ENCODE assay signal across 12 cellular contexts in genomic region chr17:34252890-34253525, GRCh38. TPM values are rescaled to one million over a fixed set of nuclear protein-coding genes. Genes with fewer than 3 reads are reported as not detected.
DNase-seq lines count a peak whose midpoint lies in the region; ATAC-seq and TF ChIP-seq lines count a peak whose summit lies in the region.
"Had no signal": no experiment of that assay in that cellular context is flagged by ENCODE, and none has a peak within 500 bp of the region (broad histone marks: within the 10 kb centered on the region; RNA-seq: fewer than 3 reads in every experiment).

No MANE protein-coding gene starts in this region.

- H3K4me1 Mint-ChIP-seq in MCF 10A (ENCODE audit: insufficient read depth, unreplicated experiment) (peaks cover 34% of the 10 kb centered on the region), nephron (peaks cover 69% of the 10 kb centered on the region), type B pancreatic cell (ENCODE audit: unreplicated experiment) (peaks cover 30% of the 10 kb centered on the region)

- H3K4me2 ChIP-seq in mammary epithelial cell (ENCODE audit: insufficient read depth, low read depth, low read length), result no peak overlapping the region

- H3K27ac ChIP-seq in mammary epithelial cell (ENCODE audit: insufficient read depth, low read depth, low read length) (no peak overlapping the region), duodenal mucosa (ENCODE audit: low read depth, low read length) (peak overlapping the region; percentile 53)

- intact Hi-C loops in MCF 10A (cut with micrococcal nuclease) (no loop called here), mammary epithelial cell (cut with micrococcal nuclease) (no loop called here)

- H3K4me1 ChIP-seq in mammary epithelial cell (ENCODE audit: insufficient read depth, low read length), result no peaks in the 10 kb centered on the region
- peaks cover 45 to 61% of the 10 kb centered on the region in 2 donors for H3K4me1 ChIP-seq in duodenal mucosa (ENCODE audit: control insufficient read depth in 1 of 2, insufficient read depth in 2 of 2, low read length in 2 of 2)

- dilution Hi-C loops in mammary epithelial cell (cut with HindIII; ENCODE audit: low sequenced_read_pairs), result no loop called here

- H3K4me3 ChIP-seq in mammary epithelial cell (replicated peaks in 1 of 3; ENCODE audit: insufficient read depth in 1 of 3, low read depth in 2 of 3, low read length in 3 of 3) (no peak overlapping the region), duodenal mucosa (ENCODE audit: low read depth in 1 of 2, low read length in 2 of 2) (no peak overlapping the region)

- H4K20me1 ChIP-seq in mammary epithelial cell (ENCODE audit: insufficient read depth, low read length), result no peaks in the 10 kb centered on the region

- TF ChIP-seq CTCF in MCF 10A (IDR thresholded peaks at IDR 0.05; ENCODE audit: unreplicated experiment), result no peak
- no peak for TF ChIP-seq CTCF in mammary epithelial cell (conservative IDR thresholded peaks at IDR 0.05 in 1 of 2, IDR thresholded peaks at IDR 0.05 in 1 of 2; ENCODE audit: extremely low read depth in 1 of 2, insufficient read depth in 1 of 2, low read depth in 1 of 2, low read length in 2 of 2)
- TF ChIP-seq CTCF in nephron (IDR thresholded peaks at IDR 0.05; ENCODE audit: unreplicated experiment in 3 of 3), result no peak
- no peak for TF ChIP-seq CTCF in type B pancreatic cell (conservative IDR thresholded peaks at IDR 0.05)

- H3K36me3 Mint-ChIP-seq in MCF 10A (ENCODE audit: insufficient read depth, unreplicated experiment) (no peaks in the 10 kb centered on the region), nephron (ENCODE audit: low read depth) (no peaks in the 10 kb centered on the region), type B pancreatic cell (no peaks in the 10 kb centered on the region)

- no peaks in the 10 kb centered on the region for H3K79me2 ChIP-seq in mammary epithelial cell (ENCODE audit: insufficient read depth, low read length)

- no peak for DNase-seq in MCF 10A (ENCODE audit: unreplicated experiment)
- no peak for DNase-seq in mammary epithelial cell
- no peak for DNase-seq in type B pancreatic cell (ENCODE audit: extremely low spot score, unreplicated experiment)
- DNase-seq in stimulated activated CD4-positive, alpha-beta T cell treated with anti-CD3 and anti-CD28 coated beads, Interleukin-4, amount 100 ng/mL, for 1 hour, result no peak
- no peak for DNase-seq in NCI-H1092 treated with DMSO at 0.1 percent for 48 hours (lab: John Stamatoyannopoulos, UW)
- DNase-seq: 8988T, DND-41 had no signal

- no peaks in the 10 kb centered on the region for H3K27me3 ChIP-seq in mammary epithelial cell (ENCODE audit: insufficient read depth, low read length)
- H3K27me3 ChIP-seq in duodenal mucosa (ENCODE audit: control insufficient read depth in 1 of 2, insufficient read depth in 2 of 2, low read length in 2 of 2), result no peaks in the 10 kb centered on the region

- H3K27me3 Mint-ChIP-seq in MCF 10A (ENCODE audit: insufficient read depth, unreplicated experiment) (no peaks in the 10 kb centered on the region), nephron (ENCODE audit: low read depth) (peaks cover 3% of the 10 kb centered on the region), type B pancreatic cell (peaks cover 8% of the 10 kb centered on the region)

- H3K27ac Mint-ChIP-seq in MCF 10A (ENCODE audit: low read depth, unreplicated experiment) (peak overlapping the region; percentile 74), nephron (peak overlapping the region; percentile 95 to 97 (median 96)), type B pancreatic cell (no peak overlapping the region)
- H3K27ac Mint-ChIP-seq: T-helper 1 cell treated with Interleukin-12 subunit alpha and Interleukin-12 subunit beta and Interleukin-4 antibody, amounts not matched to agents 30 μg/mL and 1 μg/mL, for 36 hours had no signal

- no peaks in the 10 kb centered on the region for H3K9me3 ChIP-seq in mammary epithelial cell (replicated peaks; ENCODE audit: insufficient read depth, low read length)
- H3K9me3 ChIP-seq in duodenal mucosa (ENCODE audit: control insufficient read depth in 1 of 2, low read length in 2 of 2), result no peaks in the 10 kb centered on the region

- ATAC-seq in HG02973 (IDR thresholded peaks at IDR 0.05; ENCODE audit: unreplicated experiment), result no peak

- H3K36me3 ChIP-seq in mammary epithelial cell (ENCODE audit: insufficient read depth, low read length) (no peaks in the 10 kb centered on the region), duodenal mucosa (ENCODE audit: control insufficient read depth in 1 of 2, insufficient read depth in 2 of 2, low read length in 2 of 2) (no peaks in the 10 kb centered on the region)

- BruUV-seq in MCF 10A (replicated peaks; lab: Mats Ljungman, UMichigan) (no TSS peak), mammary epithelial cell (replicated peaks; lab: Mats Ljungman, UMichigan) (no TSS peak)

- CTCF ChIA-PET in MCF 10A (lab: Yijun Ruan, JAX), result interaction anchor here (0.7 to 2.9 kb wide), 3 partner anchors 52 to 1547 kb away, joined by 3 to 10 read pairs (median 8); no protein-coding TSS in a partner anchor
- CTCF ChIA-PET in mammary epithelial cell (lab: Charles Lee; ENCODE audit: low non-redundant PET), result no interaction called here

- H2AFZ ChIP-seq in mammary epithelial cell (ENCODE audit: low read depth, low read length), result no peak overlapping the region

- no peak overlapping the region for H3K9ac ChIP-seq in mammary epithelial cell (ENCODE audit: insufficient read depth, low read length)
- H3K9ac ChIP-seq in duodenal mucosa (ENCODE audit: low read depth in 1 of 2, low read length in 2 of 2), result no peak overlapping the region

- POLR2A ChIA-PET in MCF 10A (lab: Yijun Ruan, JAX), result interaction anchor here (0.8 kb wide), 1 partner anchor 17 kb away, joined by 3 read pairs; no protein-coding TSS in a partner anchor

- H3K9me3 Mint-ChIP-seq in MCF 10A (ENCODE audit: unreplicated experiment) (no peaks in the 10 kb centered on the region), nephron (no peaks in the 10 kb centered on the region), type B pancreatic cell (no peaks in the 10 kb centered on the region)
- H3K9me3 Mint-ChIP-seq: T-helper 1 cell treated with Interleukin-12 subunit alpha and Interleukin-12 subunit beta and Interleukin-4 antibody, amounts not matched to agents 30 μg/mL and 1 μg/mL, for 36 hours had no signal

- in situ Hi-C loops in mammary epithelial cell (cut with MboI; ENCODE audit: low sequenced_read_pairs in 2 of 2), result no loop called here

- H3K4me3 Mint-ChIP-seq in MCF 10A (ENCODE audit: unreplicated experiment), result no peak overlapping the region
- H3K4me3 Mint-ChIP-seq in nephron, result peak overlapping the region; percentile 34 to 55 (median 53)
- peak overlapping the region; percentile 29 for H3K4me3 Mint-ChIP-seq in type B pancreatic cell
- H3K4me3 Mint-ChIP-seq: T-helper 1 cell treated with Interleukin-12 subunit alpha and Interleukin-12 subunit beta and Interleukin-4 antibody, amounts not matched to agents 30 μg/mL and 1 μg/mL, for 36 hours had no signal

- WGBS in mammary epithelial cell (ENCODE audit: low coverage, missing lambda C conversion rate), result 51% methylated on average over 3 of the region's 3 CpGs

RNA-seq across cellular contexts. Expression of gene CCL2, which starts 2.1 kb away (rescaled TPM):
- 0.59 and 1.0 TPM in 2 replicates for total RNA-seq in MCF 10A (2022)
- total RNA-seq in mammary epithelial cell, result 1 to 10 TPM in 1 of 2 donors, not detected in 1; 3.3 TPM
- not detected for polyA plus RNA-seq in mammary epithelial cell
- not detected for polyA minus RNA-seq in mammary epithelial cell
- total RNA-seq in type B pancreatic cell (ENCODE audit: low replicate concordance), result 3.4 and 20.0 TPM in 2 replicates

RNA-seq across cellular contexts. Expression of gene CCL7, which starts 17.0 kb away (rescaled TPM):
- total RNA-seq in MCF 10A (2022) (not detected in 2 replicates), mammary epithelial cell (not detected), type B pancreatic cell (ENCODE audit: low replicate concordance) (not detected in 2 replicates)
- not detected for polyA plus RNA-seq in mammary epithelial cell
- not detected for polyA minus RNA-seq in mammary epithelial cell

RNA-seq across cellular contexts. Expression of gene CCL11, which starts 32.5 kb away (rescaled TPM):
- not detected in 2 replicates for total RNA-seq in MCF 10A (2022)
- total RNA-seq in mammary epithelial cell, result not detected
- not detected for polyA plus RNA-seq in mammary epithelial cell
- not detected for polyA minus RNA-seq in mammary epithelial cell
- not detected in 2 replicates for total RNA-seq in type B pancreatic cell (ENCODE audit: low replicate concordance)
- total RNA-seq: epithelial cell of proximal tubule had no signal
